1 cellular context compared by ENCODE assay signal in the genomic region with DNA sequence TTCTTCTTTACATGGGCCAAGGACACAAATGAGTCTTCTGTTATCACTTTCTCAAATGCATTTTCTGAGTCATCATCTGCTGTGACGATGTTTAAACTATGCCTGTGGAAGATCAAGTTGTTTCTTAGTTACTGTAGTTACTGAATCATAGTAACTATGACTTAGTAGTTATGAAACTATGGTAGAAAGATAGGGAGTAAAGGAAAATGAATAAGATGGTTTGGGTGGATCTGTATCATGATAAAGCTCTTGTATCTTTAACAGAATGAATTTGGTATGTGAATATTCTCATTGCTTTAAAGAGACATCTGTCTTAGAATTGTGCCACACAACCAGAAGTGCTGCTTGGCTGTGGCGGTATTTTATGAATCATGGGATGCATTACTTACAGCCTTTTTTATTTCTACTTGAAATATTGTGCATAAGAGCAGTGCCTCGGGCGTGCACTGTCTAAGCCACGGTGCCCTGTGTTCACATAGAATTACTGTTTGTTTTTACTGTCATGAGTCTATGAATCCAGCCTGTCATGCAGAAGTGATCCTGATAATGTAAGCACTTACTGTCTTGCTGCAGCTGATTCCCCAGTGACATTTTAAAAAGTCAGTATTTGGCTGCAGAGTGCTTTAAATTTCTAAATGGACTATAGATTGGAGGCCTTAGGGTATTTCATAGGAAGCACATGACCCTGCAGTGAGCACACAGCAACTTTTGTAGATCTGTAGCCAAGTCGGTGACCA.
TF ChIP-seq lines count a peak whose summit lies in the region.

No MANE protein-coding gene starts in this region.

TF ChIP-seq in K562, 482 proteins besides CTCF, POLR2A, EP300 and RAD21 (continued from another document):
- TF ChIP-seq, protein P1, sequence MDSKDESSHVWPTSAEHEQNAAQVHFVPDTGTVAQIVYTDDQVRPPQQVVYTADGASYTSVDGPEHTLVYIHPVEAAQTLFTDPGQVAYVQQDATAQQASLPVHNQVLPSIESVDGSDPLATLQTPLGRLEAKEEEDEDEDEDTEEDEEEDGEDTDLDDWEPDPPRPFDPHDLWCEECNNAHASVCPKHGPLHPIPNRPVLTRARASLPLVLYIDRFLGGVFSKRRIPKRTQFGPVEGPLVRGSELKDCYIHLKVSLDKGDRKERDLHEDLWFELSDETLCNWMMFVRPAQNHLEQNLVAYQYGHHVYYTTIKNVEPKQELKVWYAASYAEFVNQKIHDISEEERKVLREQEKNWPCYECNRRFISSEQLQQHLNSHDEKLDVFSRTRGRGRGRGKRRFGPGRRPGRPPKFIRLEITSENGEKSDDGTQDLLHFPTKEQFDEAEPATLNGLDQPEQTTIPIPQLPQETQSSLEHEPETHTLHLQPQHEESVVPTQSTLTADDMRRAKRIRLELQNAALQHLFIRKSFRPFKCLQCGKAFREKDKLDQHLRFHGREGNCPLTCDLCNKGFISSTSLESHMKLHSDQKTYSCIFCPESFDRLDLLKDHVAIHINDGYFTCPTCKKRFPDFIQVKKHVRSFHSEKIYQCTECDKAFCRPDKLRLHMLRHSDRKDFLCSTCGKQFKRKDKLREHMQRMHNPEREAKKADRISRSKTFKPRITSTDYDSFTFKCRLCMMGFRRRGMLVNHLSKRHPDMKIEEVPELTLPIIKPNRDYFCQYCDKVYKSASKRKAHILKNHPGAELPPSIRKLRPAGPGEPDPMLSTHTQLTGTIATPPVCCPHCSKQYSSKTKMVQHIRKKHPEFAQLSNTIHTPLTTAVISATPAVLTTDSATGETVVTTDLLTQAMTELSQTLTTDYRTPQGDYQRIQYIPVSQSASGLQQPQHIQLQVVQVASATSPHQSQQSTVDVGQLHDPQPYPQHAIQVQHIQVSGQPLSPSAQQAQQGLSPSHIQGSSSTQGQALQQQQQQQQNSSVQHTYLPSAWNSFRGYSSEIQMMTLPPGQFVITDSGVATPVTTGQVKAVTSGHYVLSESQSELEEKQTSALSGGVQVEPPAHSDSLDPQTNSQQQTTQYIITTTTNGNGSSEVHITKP (IDR thresholded peaks at IDR 0.05; ENCODE audit: partially characterized antibody): peak; percentile 17
- TF ChIP-seq MECOM (CRISPR knock-in tag; IDR thresholded peaks at IDR 0.05) (0 out of 2 replicates have a peak, but pooled peaks have one; percentile 12), MTA1 (IDR thresholded peaks at IDR 0.05; ENCODE audit: borderline replicate concordance) (no peak), FOXK2 (conservative IDR thresholded peaks at IDR 0.05 in 1 of 2, IDR thresholded peaks at IDR 0.05 in 1 of 2; ENCODE audit: low read depth in 2 of 2) (peak in 1 of 2 experiments; percentile 41; a peak in 1 of 4 replicates), JUND (IDR thresholded peaks at IDR 0.05; ENCODE audit: borderline replicate concordance, low read depth, low read length) (peak; percentile 96), JUND (tag; IDR thresholded peaks at IDR 0.05; ENCODE audit: borderline replicate concordance, low read depth, low read length) (peak; percentile 94), RFX1 (IDR thresholded peaks at IDR 0.05) (peak; percentile 88), BRD9 (IDR thresholded peaks at IDR 0.05; ENCODE audit: low read depth, partially characterized antibody) (peak; percentile 63), FOXJ2 (tag; IDR thresholded peaks at IDR 0.05) (peak; percentile 97), HDAC1 (IDR thresholded peaks at IDR 0.05) (0 out of 4 replicates have a peak, but pooled peaks of 1 of the 2 experiments have one; percentile 22), MEIS2 (IDR thresholded peaks at IDR 0.05; ENCODE audit: partially characterized antibody) (peak; percentile 1), CREB1 (IDR thresholded peaks at IDR 0.05) (peak; percentile 63), CREB1 (CRISPR knock-in tag; IDR thresholded peaks at IDR 0.05) (peak; percentile 51; the same call in 1 of the 2 replicates), ZNF263 (CRISPR knock-in tag; IDR thresholded peaks at IDR 0.05; ENCODE audit: borderline replicate concordance) (no peak), CEBPG (CRISPR knock-in tag; IDR thresholded peaks at IDR 0.05) (no peak), CEBPG (tag; conservative IDR thresholded peaks at IDR 0.05 in 1 of 2, IDR thresholded peaks at IDR 0.05 in 1 of 2) (0 out of 4 replicates have a peak, but pooled peaks of 1 of the 2 experiments have one; percentile 45), ZNF79 (CRISPR knock-in tag; IDR thresholded peaks at IDR 0.05; ENCODE audit: low read depth) (no peak), ATF7 (IDR thresholded peaks at IDR 0.05) (peak; percentile 55; the same call in 1 of the 2 replicates), MXI1 (IDR thresholded peaks at IDR 0.05; ENCODE audit: low read depth, low read length) (peak; percentile 58; the same call in 1 of the 2 replicates), TOE1 (IDR thresholded peaks at IDR 0.05; ENCODE audit: borderline replicate concordance) (0 out of 2 replicates have a peak, but pooled peaks have one; percentile 29), TOE1 (CRISPR knock-in tag; IDR thresholded peaks at IDR 0.05; ENCODE audit: borderline replicate concordance, low read depth) (no peak), SUPT5H (IDR thresholded peaks at IDR 0.05) (no peak), ASH1L (IDR thresholded peaks at IDR 0.05; ENCODE audit: borderline replicate concordance, low read depth, partially characterized antibody) (no peak), FOSL1 (tag; conservative IDR thresholded peaks at IDR 0.05) (peak; percentile 99), KDM1A (IDR thresholded peaks at IDR 0.05) (peak in 1 of 2 experiments; percentile 26; a peak in 1 of 4 replicates), GATAD2B (IDR thresholded peaks at IDR 0.05; ENCODE audit: borderline replicate concordance) (peak; percentile 57; the same call in 1 of the 2 replicates), ZNF133 (CRISPR knock-in tag; IDR thresholded peaks at IDR 0.05) (no peak), RCOR1 (IDR thresholded peaks at IDR 0.05; ENCODE audit: borderline replicate concordance in 1 of 2, low read depth in 2 of 2, low read length in 2 of 2) (peak in 1 of 2 experiments; percentile 65; a peak in 1 of 4 replicates), ESRRB (CRISPR knock-in tag; IDR thresholded peaks at IDR 0.05; ENCODE audit: borderline replicate concordance) (no peak), NCOR1 (IDR thresholded peaks at IDR 0.05) (peak; percentile 42; the same call in 1 of the 2 replicates), TARDBP (IDR thresholded peaks at IDR 0.05) (no peak), PURB (CRISPR knock-in tag; IDR thresholded peaks at IDR 0.05; ENCODE audit: low read depth) (no peak), CREM (IDR thresholded peaks at IDR 0.05; ENCODE audit: low read depth) (peak; percentile 83), ZNF695 (CRISPR knock-in tag; IDR thresholded peaks at IDR 0.05) (no peak), JUN (IDR thresholded peaks at IDR 0.05; ENCODE audit: borderline replicate concordance, low read depth, low read length) (peak; percentile 89), JUN (CRISPR knock-in tag; IDR thresholded peaks at IDR 0.05; ENCODE audit: borderline replicate concordance) (no peak), TEAD4 (IDR thresholded peaks at IDR 0.05; ENCODE audit: low read length) (peak; percentile 65; the same call in 1 of the 2 replicates), TEAD4 (CRISPR knock-in tag; IDR thresholded peaks at IDR 0.05; ENCODE audit: borderline replicate concordance) (no peak), NFE2 (IDR thresholded peaks at IDR 0.05; ENCODE audit: low read depth) (peak; percentile 80), ATF1 (CRISPR knock-in tag; IDR thresholded peaks at IDR 0.05) (no peak), ATF1 (tag; IDR thresholded peaks at IDR 0.05) (peak; percentile 80), ZNF316 (IDR thresholded peaks at IDR 0.05) (peak; percentile 76), ZEB2 (IDR thresholded peaks at IDR 0.05) (0 out of 2 replicates have a peak, but pooled peaks have one; percentile 29), HDAC2 (IDR thresholded peaks at IDR 0.05) (peak; percentile 64; the same call in 1 of the 2 replicates)
- TF ChIP-seq, protein P2, sequence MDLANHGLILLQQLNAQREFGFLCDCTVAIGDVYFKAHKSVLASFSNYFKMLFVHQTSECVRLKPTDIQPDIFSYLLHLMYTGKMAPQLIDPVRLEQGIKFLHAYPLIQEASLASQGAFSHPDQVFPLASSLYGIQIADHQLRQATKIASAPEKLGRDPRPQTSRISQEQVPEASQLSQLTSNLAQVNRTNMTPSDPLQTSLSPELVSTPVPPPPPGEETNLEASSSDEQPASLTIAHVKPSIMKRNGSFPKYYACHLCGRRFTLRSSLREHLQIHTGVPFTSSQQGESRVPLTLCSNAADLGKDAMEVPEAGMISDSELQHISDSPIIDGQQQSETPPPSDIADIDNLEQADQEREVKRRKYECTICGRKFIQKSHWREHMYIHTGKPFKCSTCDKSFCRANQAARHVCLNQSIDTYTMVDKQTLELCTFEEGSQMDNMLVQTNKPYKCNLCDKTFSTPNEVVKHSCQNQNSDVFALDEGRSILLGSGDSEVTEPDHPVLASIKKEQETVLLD (IDR thresholded peaks at IDR 0.05): no peak
- TF ChIP-seq, protein P3, sequence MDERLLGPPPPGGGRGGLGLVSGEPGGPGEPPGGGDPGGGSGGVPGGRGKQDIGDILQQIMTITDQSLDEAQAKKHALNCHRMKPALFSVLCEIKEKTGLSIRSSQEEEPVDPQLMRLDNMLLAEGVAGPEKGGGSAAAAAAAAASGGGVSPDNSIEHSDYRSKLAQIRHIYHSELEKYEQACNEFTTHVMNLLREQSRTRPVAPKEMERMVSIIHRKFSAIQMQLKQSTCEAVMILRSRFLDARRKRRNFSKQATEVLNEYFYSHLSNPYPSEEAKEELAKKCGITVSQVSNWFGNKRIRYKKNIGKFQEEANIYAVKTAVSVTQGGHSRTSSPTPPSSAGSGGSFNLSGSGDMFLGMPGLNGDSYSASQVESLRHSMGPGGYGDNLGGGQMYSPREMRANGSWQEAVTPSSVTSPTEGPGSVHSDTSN (CRISPR knock-in tag; IDR thresholded peaks at IDR 0.05; ENCODE audit: low read depth): no peak
- TF ChIP-seq, protein P3 (tag; conservative IDR thresholded peaks at IDR 0.05; ENCODE audit: low read depth): peak; percentile 50
- TF ChIP-seq, protein P4, sequence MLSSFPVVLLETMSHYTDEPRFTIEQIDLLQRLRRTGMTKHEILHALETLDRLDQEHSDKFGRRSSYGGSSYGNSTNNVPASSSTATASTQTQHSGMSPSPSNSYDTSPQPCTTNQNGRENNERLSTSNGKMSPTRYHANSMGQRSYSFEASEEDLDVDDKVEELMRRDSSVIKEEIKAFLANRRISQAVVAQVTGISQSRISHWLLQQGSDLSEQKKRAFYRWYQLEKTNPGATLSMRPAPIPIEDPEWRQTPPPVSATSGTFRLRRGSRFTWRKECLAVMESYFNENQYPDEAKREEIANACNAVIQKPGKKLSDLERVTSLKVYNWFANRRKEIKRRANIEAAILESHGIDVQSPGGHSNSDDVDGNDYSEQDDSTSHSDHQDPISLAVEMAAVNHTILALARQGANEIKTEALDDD (IDR thresholded peaks at IDR 0.05): peak; percentile 99
- TF ChIP-seq, protein P5, sequence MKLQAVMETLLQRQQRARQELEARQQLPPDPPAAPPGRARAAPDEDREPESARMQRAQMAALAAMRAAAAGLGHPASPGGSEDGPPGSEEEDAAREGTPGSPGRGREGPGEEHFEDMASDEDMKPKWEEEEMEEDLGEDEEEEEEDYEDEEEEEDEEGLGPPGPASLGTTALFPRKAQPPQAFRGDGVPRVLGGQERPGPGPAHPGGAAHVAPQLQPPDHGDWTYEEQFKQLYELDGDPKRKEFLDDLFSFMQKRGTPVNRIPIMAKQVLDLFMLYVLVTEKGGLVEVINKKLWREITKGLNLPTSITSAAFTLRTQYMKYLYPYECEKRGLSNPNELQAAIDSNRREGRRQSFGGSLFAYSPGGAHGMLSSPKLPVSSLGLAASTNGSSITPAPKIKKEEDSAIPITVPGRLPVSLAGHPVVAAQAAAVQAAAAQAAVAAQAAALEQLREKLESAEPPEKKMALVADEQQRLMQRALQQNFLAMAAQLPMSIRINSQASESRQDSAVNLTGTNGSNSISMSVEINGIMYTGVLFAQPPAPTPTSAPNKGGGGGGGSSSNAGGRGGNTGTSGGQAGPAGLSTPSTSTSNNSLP (IDR thresholded peaks at IDR 0.05; ENCODE audit: borderline replicate concordance, low read depth, low read length): peak; percentile 76; the same call in 1 of the 2 replicates
